27 cellular contexts compared by ENCODE assay signal in the genomic region with DNA sequence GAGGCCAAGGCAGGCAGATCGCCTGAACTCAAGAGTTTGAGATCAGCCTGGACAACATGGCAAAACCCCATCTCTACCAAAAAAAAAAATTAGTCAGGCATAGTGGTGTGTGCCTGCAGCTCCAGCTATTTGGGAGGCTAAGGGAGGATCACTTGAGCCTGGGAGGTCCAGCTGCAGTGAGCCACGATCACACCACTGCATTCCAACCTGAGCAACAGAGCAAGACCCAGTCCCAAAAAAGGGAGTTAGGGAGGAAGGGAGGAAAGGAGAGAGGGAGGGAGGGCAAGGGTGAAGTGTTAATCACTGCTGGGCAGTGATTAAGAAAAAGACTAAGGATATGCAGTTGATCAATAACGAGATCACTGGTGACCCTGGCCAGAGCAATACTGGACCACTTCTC. TPM values are rescaled to one million over a fixed set of nuclear protein-coding genes. Genes with fewer than 3 reads are reported as not detected.
"Had no signal": no experiment of that assay in that cellular context is flagged by ENCODE, and none has a peak within 500 bp of the region (broad histone marks: within the 10 kb centered on the region; RNA-seq: fewer than 3 reads in every experiment).

No MANE protein-coding gene starts in this region.

- ATAC-seq: activated CD4-positive, alpha-beta T cell treated with anti-CD3 and anti-CD28 coated beads for 36 hours; foreskin keratinocyte; left lobe of liver; lower lobe of right lung; mucosa of descending colon; stimulated activated naive CD8-positive, alpha-beta T cell treated with anti-CD3 and anti-CD28 coated beads, Interleukin-15, amount 100 ng/mL, for 72 hours; T-helper 17 cell had no signal

- H3K4me1 ChIP-seq: colonic mucosa, foreskin keratinocyte had no signal

- H3K27ac Mint-ChIP-seq: activated CD4-positive, alpha-beta T cell treated with anti-CD3 and anti-CD28 coated beads for 36 hours; stimulated activated naive CD8-positive, alpha-beta T cell treated with anti-CD3 and anti-CD28 coated beads, Interleukin-15, amount 100 ng/mL, for 72 hours; type B pancreatic cell had no signal

- H3K4me3 ChIP-seq: colonic mucosa, lower lobe of right lung, mucosa of descending colon, SK-N-MC, spleen, testis had no signal

- H3K9me3 ChIP-seq: colonic mucosa, lower lobe of right lung, mucosa of descending colon, spleen, testis had no signal

- H3K27me3 Mint-ChIP-seq: activated B cell treated with CpG ODN at 0.5 μM for 24 hours; activated CD4-positive, alpha-beta T cell treated with anti-CD3 and anti-CD28 coated beads for 36 hours; stimulated activated naive CD8-positive, alpha-beta T cell treated with anti-CD3 and anti-CD28 coated beads, Interleukin-15, amount 100 ng/mL, for 72 hours; T-helper 17 cell; type B pancreatic cell had no signal

- H3K36me3 ChIP-seq: colonic mucosa had no signal

- DNase-seq: activated B cell treated with CpG ODN at 0.5 μM for 24 hours; activated CD4-positive, alpha-beta T cell treated with anti-CD3 and anti-CD28 coated beads for 36 hours; activated CD4-positive, alpha-beta T cell treated with anti-CD3 and anti-CD28 coated beads, Interleukin-2, amount 50 U/mL, for 48 hours; activated gamma-delta T cell; activated naive CD4-positive, alpha-beta T cell treated with anti-CD3 and anti-CD28 coated beads, Interleukin-2, amount 50 U/mL, for 16 hours; colonic mucosa; foreskin keratinocyte; kidney; lower lobe of right lung; mesendoderm; mucosa of descending colon; posterior cingulate gyrus; retina; SHP77 treated with DMSO at 0.1 percent for 48 hours; spleen; stimulated activated CD4-positive, alpha-beta T cell treated with anti-CD3 and anti-CD28 coated beads, Interleukin-4, amount 100 ng/mL, for 1 hour; stimulated activated naive CD8-positive, alpha-beta T cell treated with anti-CD3 and anti-CD28 coated beads, Interleukin-15, amount 100 ng/mL, for 72 hours; SW 1271; T-helper 17 cell; testis had no signal

- H3K4me3 Mint-ChIP-seq: activated B cell treated with CpG ODN at 0.5 μM for 24 hours; activated CD4-positive, alpha-beta T cell treated with anti-CD3 and anti-CD28 coated beads for 36 hours; neural crest cell; stimulated activated naive CD8-positive, alpha-beta T cell treated with anti-CD3 and anti-CD28 coated beads, Interleukin-15, amount 100 ng/mL, for 72 hours; T-helper 17 cell; type B pancreatic cell had no signal

- FAIRE-seq: endometrium, kidney had no signal

- H3K27ac ChIP-seq: colonic mucosa, foreskin keratinocyte, lower lobe of right lung, SK-N-MC, spleen, testis had no signal

- H3K27me3 ChIP-seq: colonic mucosa, foreskin keratinocyte, spleen, testis had no signal

- H3K9me3 Mint-ChIP-seq: activated B cell treated with CpG ODN at 0.5 μM for 24 hours; neural crest cell; stimulated activated naive CD8-positive, alpha-beta T cell treated with anti-CD3 and anti-CD28 coated beads, Interleukin-15, amount 100 ng/mL, for 72 hours; type B pancreatic cell had no signal

RNA-seq across cellular contexts. Expression of a gene that starts 56.0 kb away (rescaled TPM):
- total RNA-seq: activated CD4-positive, alpha-beta T cell treated with anti-CD3 and anti-CD28 coated beads for 36 hours; epithelial cell of proximal tubule; foreskin keratinocyte; glomerular endothelial cell; kidney had no signal
- polyA plus RNA-seq: foreskin keratinocyte had no signal
